9 cellular contexts compared by ENCODE assay signal in the genomic region with DNA sequence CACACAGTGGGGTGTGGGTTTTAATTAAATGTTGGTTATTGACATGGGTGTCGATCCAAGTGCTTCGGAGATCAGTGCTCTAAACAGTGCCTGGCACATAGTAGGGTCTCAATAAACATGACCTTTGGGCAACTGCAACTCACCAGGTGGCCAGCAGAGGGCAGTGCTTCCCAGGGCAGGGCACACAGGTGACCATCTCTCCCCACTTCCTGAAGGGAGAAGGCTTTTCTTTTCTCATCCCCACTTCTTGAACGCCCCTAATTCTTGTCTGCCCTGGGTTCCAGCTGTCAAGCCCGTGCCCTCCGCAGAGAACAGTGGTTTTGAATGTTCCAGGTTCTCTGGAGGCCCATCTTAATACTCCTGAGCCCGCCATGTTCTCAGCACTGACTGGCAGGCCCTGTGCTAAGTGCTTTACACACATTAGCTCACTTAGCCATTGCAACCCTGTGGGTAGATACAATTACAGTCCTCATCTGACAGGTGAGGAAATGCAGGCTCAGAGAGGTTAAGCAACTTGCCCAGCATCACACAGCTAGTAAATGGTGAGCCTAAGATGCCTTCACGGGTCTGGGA. TPM values are rescaled to one million over a fixed set of nuclear protein-coding genes. Genes with fewer than 3 reads are reported as not detected.
DNase-seq lines count a peak whose midpoint lies in the region; ATAC-seq, FAIRE-seq and TF ChIP-seq lines count a peak whose summit lies in the region.
"Had no signal": no experiment of that assay in that cellular context is flagged by ENCODE, and none has a peak within 500 bp of the region (broad histone marks: within the 10 kb centered on the region; RNA-seq: fewer than 3 reads in every experiment).

No MANE protein-coding gene starts in this region.

- H3K36me3 ChIP-seq in SJSA1: no peaks in the 10 kb centered on the region
- H3K36me3 ChIP-seq in hepatocyte (replicated peaks; ENCODE audit: insufficient read depth, low read depth): no peaks in the 10 kb centered on the region

- H3K79me2 ChIP-seq in hepatocyte: no peaks in the 10 kb centered on the region

- H4K20me1 ChIP-seq in hepatocyte (ENCODE audit: insufficient read depth, poor library complexity, severe bottlenecking): no peaks in the 10 kb centered on the region

- no peaks in the 10 kb centered on the region for H3K9me2 ChIP-seq in hepatocyte (replicated peaks; ENCODE audit: insufficient read depth)

- peak; percentile 93 to 97 for TF ChIP-seq RAD21 in A549 (conservative IDR thresholded peaks at IDR 0.05 in 1 of 2, IDR thresholded peaks at IDR 0.05 in 1 of 2)

- DNase-seq in A549 (ENCODE audit: low read depth in 1 of 2, low spot score in 1 of 2): peak; percentile 63 to 67
- DNase-seq in GM13977 (ENCODE audit: low spot score): peak; percentile 68
- peak; percentile 38 to 59 for DNase-seq in SJSA1 (ENCODE audit: low read depth in 1 of 2, low spot score in 2 of 2)
- DNase-seq in activated naive CD4-positive, alpha-beta T cell treated with anti-CD3 and anti-CD28 coated beads, Interleukin-2, amount 50 U/mL, for 16 hours: peak; percentile 72
- DNase-seq in hepatocyte (ENCODE audit: low spot score): peak; percentile 39
- peak; percentile 82 for DNase-seq in stimulated activated CD4-positive, alpha-beta T cell treated with anti-CD3 and anti-CD28 coated beads, Interleukin-4, amount 100 ng/mL, for 24 hours
- no peak for DNase-seq in dedifferentiated amniotic fluid mesenchymal stem cell (ENCODE audit: extremely low spot score)

- no peak overlapping the region for H2AFZ ChIP-seq in hepatocyte

- POLR2A ChIA-PET in A549 (lab: Yijun Ruan, JAX): interaction anchor here (2.0 kb wide), 1 partner anchor 17 kb away, joined by 5 read pairs; no protein-coding TSS in a partner anchor

- no peak overlapping the region for H3K4me3 ChIP-seq in A549
- no peak overlapping the region for H3K4me3 ChIP-seq in SJSA1
- H3K4me3 ChIP-seq in hepatocyte: no peak overlapping the region

- peak; percentile 98 for TF ChIP-seq CTCF in A549 (IDR thresholded peaks at IDR 0.05)
- peak; percentile 88 for TF ChIP-seq CTCF in GM13977 (IDR thresholded peaks at IDR 0.05; ENCODE audit: extremely low read depth, insufficient read depth, missing control alignments)
- TF ChIP-seq CTCF in hepatocyte (IDR thresholded peaks at IDR 0.05; ENCODE audit: poor library complexity): peak; percentile 87

- no peak overlapping the region for H3K4me2 ChIP-seq in A549
- no peak overlapping the region for H3K4me2 ChIP-seq in hepatocyte

- in situ Hi-C loops in GM13977 (cut with MboI; ENCODE audit: low pct_unique_long_range_greater_than_20kb, low sequenced_read_pairs, unreplicated experiment): loop anchor here (25.0 kb wide), 1 partner anchor 420 kb away; the partner anchor contains the start of gene ASB8

- no peak for FAIRE-seq in A549 (lab: Jason Lieb, UNC)
- FAIRE-seq: islet of Langerhans had no signal

- CTCF ChIA-PET in A549 (lab: Yijun Ruan, JAX): interaction anchor here (0.6 to 43.9 kb wide), 43 partner anchors 14 to 963 kb away, joined by 3 to 1399 read pairs (median 5); partner anchors contain the start of genes ENDOU, RAPGEF3, RPAP3 and SLC48A1

- TF ChIP-seq POLR2A in A549 (IDR thresholded peaks at IDR 0.05; ENCODE audit: low read length): no peak

- ATAC-seq in A549 (peak; percentile 12 to 75; a peak in 3 of 6 replicates), HG03095 (IDR thresholded peaks at IDR 0.05; ENCODE audit: unreplicated experiment) (no peak)

- peaks cover 8% of the 10 kb centered on the region for H3K4me1 ChIP-seq in A549
- H3K4me1 ChIP-seq in SJSA1 (replicated peaks): peaks cover 15% of the 10 kb centered on the region
- H3K4me1 ChIP-seq in hepatocyte (ENCODE audit: insufficient read depth): no peaks in the 10 kb centered on the region

- H3K9me3 ChIP-seq in A549 (no peaks in the 10 kb centered on the region), SJSA1 (replicated peaks) (no peaks in the 10 kb centered on the region), hepatocyte (ENCODE audit: low read depth) (no peaks in the 10 kb centered on the region)

- no peak overlapping the region for H3K27ac ChIP-seq in A549
- no peak overlapping the region for H3K27ac ChIP-seq in SJSA1
- H3K27ac ChIP-seq in hepatocyte: no peak overlapping the region

- H3K27me3 ChIP-seq in SJSA1 (replicated peaks) (no peaks in the 10 kb centered on the region), hepatocyte (no peaks in the 10 kb centered on the region)

- WGBS in A549 (ENCODE audit: missing lambda C conversion rate): 28% methylated on average over 7 of the region's 7 CpGs
- WGBS in hepatocyte (ENCODE audit: low lambda C conversion rate, missing lambda C conversion rate): 74% methylated on average over 7 of the region's 7 CpGs

- no peak for TF ChIP-seq EP300 in A549 (IDR thresholded peaks at IDR 0.05)

TF ChIP-seq in A549, 52 proteins besides CTCF, POLR2A, EP300 and RAD21:
- TF ChIP-seq SMC3 (IDR thresholded peaks at IDR 0.05) (peak; percentile 94), ESRRA (IDR thresholded peaks at IDR 0.05; ENCODE audit: borderline replicate concordance, low read length) (peak; percentile 99), ZFP36 (IDR thresholded peaks at IDR 0.05; ENCODE audit: borderline replicate concordance, partially characterized antibody) (peak; percentile 56), TFCP2L1 (CRISPR knock-in tag; IDR thresholded peaks at IDR 0.05) (no peak), GATA3 (IDR thresholded peaks at IDR 0.05; ENCODE audit: borderline replicate concordance) (0 out of 2 replicates have a peak, but pooled peaks have one; percentile 13), RFX5 (IDR thresholded peaks at IDR 0.05) (no peak)
- TF ChIP-seq, protein P1, sequence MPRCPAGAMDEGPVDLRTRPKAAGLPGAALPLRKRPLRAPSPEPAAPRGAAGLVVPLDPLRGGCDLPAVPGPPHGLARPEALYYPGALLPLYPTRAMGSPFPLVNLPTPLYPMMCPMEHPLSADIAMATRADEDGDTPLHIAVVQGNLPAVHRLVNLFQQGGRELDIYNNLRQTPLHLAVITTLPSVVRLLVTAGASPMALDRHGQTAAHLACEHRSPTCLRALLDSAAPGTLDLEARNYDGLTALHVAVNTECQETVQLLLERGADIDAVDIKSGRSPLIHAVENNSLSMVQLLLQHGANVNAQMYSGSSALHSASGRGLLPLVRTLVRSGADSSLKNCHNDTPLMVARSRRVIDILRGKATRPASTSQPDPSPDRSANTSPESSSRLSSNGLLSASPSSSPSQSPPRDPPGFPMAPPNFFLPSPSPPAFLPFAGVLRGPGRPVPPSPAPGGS (IDR thresholded peaks at IDR 0.05): no peak

RNA-seq across cellular contexts. Expression of gene RAPGEF3, which starts 16.3 kb away (rescaled TPM):
- 0.70 and 0.75 TPM in 2 replicates for polyA plus RNA-seq in A549 (2011; rRNA removed)
- polyA plus RNA-seq in A549 (2012; cell fraction: cytosol; rRNA removed): 0.69 and 0.70 TPM in 2 replicates
- 2.3 and 2.9 TPM in 2 replicates for polyA plus RNA-seq in A549 (2012; cell fraction: nucleus; rRNA removed)
- 0.69 to 0.89 TPM (median 0.88 TPM) in 3 replicates for polyA plus RNA-seq in A549 (2017; fragmentation: RNase III; extraction: RNeasy Plus Mini Kit Qiagen cat#74134 plus additional on column Dnase treatment)
- 1.8 and 2.2 TPM in 2 replicates for polyA minus RNA-seq in A549 (2011; rRNA and poly(A)+ RNA removed)
- 0.38 and 1.1 TPM in 2 replicates for total RNA-seq in SJSA1 (2014; rRNA removed; shearing (Covaris generic))
- total RNA-seq in hepatocyte: 1.0 and 2.6 TPM in 2 replicates
- polyA plus RNA-seq in hepatocyte: 1.6 and 2.1 TPM in 2 replicates

RNA-seq across cellular contexts. Expression of gene ENDOU, which starts 17.0 kb away (rescaled TPM):
- polyA plus RNA-seq in A549 (2011; rRNA removed) (not detected in 2 replicates), A549 (2017; fragmentation: RNase III; extraction: RNeasy Plus Mini Kit Qiagen cat#74134 plus additional on column Dnase treatment) (not detected in 3 replicates), hepatocyte (1.0 TPM in 1 of 2 replicates, not detected in the other)
- polyA plus RNA-seq in A549 (2012; cell fraction: cytosol; rRNA removed): not detected in 2 replicates
- 0.04 TPM in 1 of 2 replicates, not detected in the other for polyA plus RNA-seq in A549 (2012; cell fraction: nucleus; rRNA removed)
- polyA minus RNA-seq in A549 (2011; rRNA and poly(A)+ RNA removed): not detected in 2 replicates
- not detected in 2 replicates for total RNA-seq in SJSA1 (2014; rRNA removed; shearing (Covaris generic))
- 0.30 and 1.8 TPM in 2 replicates for total RNA-seq in hepatocyte

RNA-seq across cellular contexts. Expression of gene SLC48A1, which starts 30.7 kb away (rescaled TPM):
- polyA plus RNA-seq in A549 (2011; rRNA removed) (25.1 and 27.3 TPM in 2 replicates), A549 (2017; fragmentation: RNase III; extraction: RNeasy Plus Mini Kit Qiagen cat#74134 plus additional on column Dnase treatment) (32.6 to 35.2 TPM (median 33.3 TPM) in 3 replicates), hepatocyte (20.2 and 22.6 TPM in 2 replicates)
- polyA plus RNA-seq in A549 (2012; cell fraction: cytosol; rRNA removed): 27.5 and 39.0 TPM in 2 replicates
- 43.0 and 43.8 TPM in 2 replicates for polyA plus RNA-seq in A549 (2012; cell fraction: nucleus; rRNA removed)
- 37.7 and 42.9 TPM in 2 replicates for polyA minus RNA-seq in A549 (2011; rRNA and poly(A)+ RNA removed)
- 3.6 and 4.3 TPM in 2 replicates for total RNA-seq in SJSA1 (2014; rRNA removed; shearing (Covaris generic))
- total RNA-seq in hepatocyte: 11.2 and 13.0 TPM in 2 replicates

RNA-seq across cellular contexts. Expression of gene RPAP3, which starts 36.5 kb away (rescaled TPM):
- polyA plus RNA-seq in A549 (2011; rRNA removed) (51.9 and 74.6 TPM in 2 replicates), A549 (2017; fragmentation: RNase III; extraction: RNeasy Plus Mini Kit Qiagen cat#74134 plus additional on column Dnase treatment) (49.1 to 51.6 TPM (median 49.5 TPM) in 3 replicates), hepatocyte (23.4 and 31.6 TPM in 2 replicates)
- polyA plus RNA-seq in A549 (2012; cell fraction: cytosol; rRNA removed): 12.1 and 13.0 TPM in 2 replicates
- polyA plus RNA-seq in A549 (2012; cell fraction: nucleus; rRNA removed): 4.1 and 5.9 TPM in 2 replicates
- polyA minus RNA-seq in A549 (2011; rRNA and poly(A)+ RNA removed): 8.4 and 11.0 TPM in 2 replicates
- total RNA-seq in SJSA1 (2014; rRNA removed; shearing (Covaris generic)): 25.7 and 27.6 TPM in 2 replicates
- 21.7 and 28.1 TPM in 2 replicates for total RNA-seq in hepatocyte
